ENCODE assay signal across 1 cellular context in genomic region chr6:166567813-166568212, GRCh38.
TF ChIP-seq lines count a peak whose summit lies in the region.

No MANE protein-coding gene starts in this region.

TF ChIP-seq in SK-N-SH, 30 proteins besides CTCF, POLR2A, EP300 and RAD21 (continued from another document):
- no peak for TF ChIP-seq PBX3 (IDR thresholded peaks at IDR 0.05)
- no peak for TF ChIP-seq GATA2 (CRISPR knock-in tag; IDR thresholded peaks at IDR 0.05)
- TF ChIP-seq POLR2AphosphoS5 (IDR thresholded peaks at IDR 0.05; ENCODE audit: low read depth, low read length) = no peak
TF ChIP-seq in SK-N-SH: peak in this region for 0.
